25 cellular contexts compared by ENCODE assay signal in genomic region chr9:72599874-72600534, GRCh38.
DNase-seq lines count a peak whose midpoint lies in the region; ATAC-seq, FAIRE-seq and TF ChIP-seq lines count a peak whose summit lies in the region.
"Had no signal": no experiment of that assay in that cellular context is flagged by ENCODE, and none has a peak within 500 bp of the region (broad histone marks: within the 10 kb centered on the region; RNA-seq: fewer than 3 reads in every experiment).

No MANE protein-coding gene starts in this region.

- BruUV-seq in GM12878 (replicated peaks; lab: Mats Ljungman, UMichigan): no TSS peak

- no peaks in the 10 kb centered on the region for H3K27me3 ChIP-seq in GM12878 (replicated peaks in 1 of 2; ENCODE audit: control insufficient read depth in 2 of 2, insufficient read depth in 2 of 2, low read length in 1 of 2)
- H3K27me3 ChIP-seq in lower lobe of right lung (ENCODE audit: low read depth): no peaks in the 10 kb centered on the region
- H3K27me3 ChIP-seq: breast epithelium had no signal

- TF ChIP-seq EP300 in GM12878 (IDR thresholded peaks at IDR 0.05; ENCODE audit: borderline replicate concordance in 1 of 2, control insufficient read depth in 1 of 2, low read depth in 2 of 2, low read length in 2 of 2): no peak

- no peak overlapping the region for H3K9ac ChIP-seq in GM12878 (ENCODE audit: control insufficient read depth, insufficient read depth, low read length)

- no peak for TF ChIP-seq RAD21 in GM12878 (IDR thresholded peaks at IDR 0.05; ENCODE audit: insufficient read depth, low read depth, low read length)

- SMC1A ChIA-PET in GM12878 (lab: Charles Lee; ENCODE audit: uncharacterized antibody, unreplicated experiment): interaction anchor here (0.9 to 1.3 kb wide), 6 partner anchors 9 to 328 kb away, joined by 3 to 8 read pairs (median 4); no protein-coding TSS in a partner anchor

- no peak overlapping the region for H2AFZ ChIP-seq in GM12878 (ENCODE audit: control insufficient read depth, low read depth, low read length)

- no peaks in the 10 kb centered on the region for H4K20me1 ChIP-seq in GM12878 (ENCODE audit: control insufficient read depth, insufficient read depth)

- DNase-seq in DMS 273 (lab: John Stamatoyannopoulos, UW; ENCODE audit: unreplicated experiment) (peak; percentile 18), DMS 273 treated with DMSO at 0.1 percent for 48 hours (lab: John Stamatoyannopoulos, UW) (no peak), HT1080 (ENCODE audit: low read depth) (peak; percentile 42), GM12878 (ENCODE audit: low read depth, low spot score) (no peak), lower lobe of right lung (no peak), D721Med (ENCODE audit: insufficient read length, low spot score) (no peak), NCI-H69 (lab: John Stamatoyannopoulos, UW) (no peak), NOMO-1 treated with DMSO at 0.1 percent for 48 hours (lab: John Stamatoyannopoulos, UW; ENCODE audit: unreplicated experiment) (no peak)
- DNase-seq: activated B cell treated with CpG ODN at 0.5 μM for 24 hours; activated CD4-positive, alpha-beta T cell treated with anti-CD3 and anti-CD28 coated beads, Interleukin-2, amount 50 U/mL, for 1 hour; activated effector memory CD4-positive, alpha-beta T cell treated with Interleukin-2 at 50 U/mL for 16 hours; activated T-cell treated with anti-CD3 and anti-CD28 coated beads, Interleukin-2, amount 50 U/mL, for 1 hour; C1 segment of cervical spinal cord; Caco-2; H7; hippocampal formation; mucosa of descending colon; natural killer cell; NCI-H1694; T-cell had no signal

- in situ Hi-C loops in GM12878 (cut with MboI): no loop called here

- FAIRE-seq in GM12878 (lab: Jason Lieb, UNC) (no peak), D721Med (lab: Jason Lieb, UNC) (no peak)
- FAIRE-seq: endothelial cell of umbilical vein had no signal

- no peaks in the 10 kb centered on the region for H3K36me3 ChIP-seq in GM12878 (ENCODE audit: control insufficient read depth in 2 of 2, insufficient read depth in 2 of 2, low read length in 1 of 2)
- H3K36me3 ChIP-seq in lower lobe of right lung: no peaks in the 10 kb centered on the region
- H3K36me3 ChIP-seq: breast epithelium had no signal

- ATAC-seq in GM12878: peak; percentile 27; the same call in 2 of the 3 replicates
- peak; percentile 67 to 74 for ATAC-seq in lower lobe of right lung
- ATAC-seq: activated naive CD4-positive, alpha-beta T cell treated with anti-CD3 and anti-CD28 coated beads, Interleukin-2, amount 50 U/mL, for 72 hours; mucosa of descending colon; natural killer cell; stimulated activated effector memory CD8-positive, alpha-beta T cell treated with anti-CD3 and anti-CD28 coated beads, Interleukin-12 subunit alpha, Interleukin-12 subunit beta, amount 100 ng/mL, for 72 hours; T-cell had no signal

- H3K27ac ChIP-seq in GM12878 (ENCODE audit: control insufficient read depth, insufficient read depth) (no peak overlapping the region), lower lobe of right lung (no peak overlapping the region)
- H3K27ac ChIP-seq: 22Rv1, breast epithelium had no signal

- no peak overlapping the region for H3K4me2 ChIP-seq in GM12878 (ENCODE audit: control insufficient read depth, insufficient read depth)

- no peaks in the 10 kb centered on the region for H3K4me1 ChIP-seq in GM12878 (ENCODE audit: control insufficient read depth, insufficient read depth, low read length)
- no peaks in the 10 kb centered on the region for H3K4me1 ChIP-seq in lower lobe of right lung
- H3K4me1 ChIP-seq: breast epithelium, Caco-2 had no signal

- H3K4me3 ChIP-seq in GM12878 (no peak overlapping the region), lower lobe of right lung (no peak overlapping the region)
- H3K4me3 ChIP-seq: breast epithelium, mucosa of descending colon had no signal

- TF ChIP-seq POLR2A in GM12878 (IDR thresholded peaks at IDR 0.05; ENCODE audit: low read depth, low read length): no peak

- WGBS in GM12878 (ENCODE audit: insufficient coverage, insufficient replicate concordance, low lambda C conversion rate, missing lambda C conversion rate): 45% methylated on average over 5 of the region's 5 CpGs

- intact Hi-C loops in GM12878 (cut with micrococcal nuclease; ENCODE audit: unreplicated experiment) (loop anchor here (5.0 kb wide), 1 partner anchor 222 kb away; no protein-coding TSS in a partner anchor), lower lobe of right lung (cut with DNase I) (loop anchor here (10.0 kb wide), 1 partner anchor 245 kb away; no protein-coding TSS in a partner anchor)

- POLR2A ChIA-PET in GM12878 (lab: Charles Lee): no interaction called here

- no peaks in the 10 kb centered on the region for H3K9me3 ChIP-seq in GM12878 (replicated peaks; ENCODE audit: control insufficient read depth, insufficient read depth, low read length)
- no peaks in the 10 kb centered on the region for H3K9me3 ChIP-seq in lower lobe of right lung
- H3K9me3 ChIP-seq: breast epithelium, Caco-2, mucosa of descending colon had no signal

- TF ChIP-seq CTCF in GM12878 (IDR thresholded peaks at IDR 0.05 in 2 of 3, conservative IDR thresholded peaks at IDR 0.05 in 1 of 3; ENCODE audit: control insufficient read depth in 2 of 3, extremely low read depth in 1 of 3, insufficient read depth in 1 of 3, low read depth in 3 of 3, low read length in 3 of 3) (peak in 1 of 3 experiments; percentile 19; a peak in 1 of 6 replicates), lower lobe of right lung (IDR thresholded peaks at IDR 0.05) (no peak), D721Med (IDR thresholded peaks at IDR 0.05; ENCODE audit: insufficient read depth, missing control alignments) (no peak)

- H3K79me2 ChIP-seq in GM12878 (ENCODE audit: control insufficient read depth, insufficient read depth, low read length): no peaks in the 10 kb centered on the region

- RAD21 ChIA-PET in GM12878 (lab: Charles Lee; ENCODE audit: unreplicated experiment): interaction anchor here (0.7 to 2.1 kb wide), 2 partner anchors 168 to 321 kb away, joined by 3 to 11 read pairs; no protein-coding TSS in a partner anchor

- CTCF ChIA-PET in GM12878 (lab: Yijun Ruan, JAX): interaction anchor here (0.6 to 4.7 kb wide), 6 partner anchors 10 to 403 kb away, joined by 3 to 30 read pairs (median 4); no protein-coding TSS in a partner anchor

TF ChIP-seq in GM12878, 131 proteins besides CTCF, POLR2A, EP300 and RAD21:
- no peak for TF ChIP-seq WRNIP1 (IDR thresholded peaks at IDR 0.05; ENCODE audit: borderline replicate concordance, low read depth, low read length)
- no peak for TF ChIP-seq NFIC (IDR thresholded peaks at IDR 0.05; ENCODE audit: low read depth, low read length)
- TF ChIP-seq USF1 (IDR thresholded peaks at IDR 0.05; ENCODE audit: borderline replicate concordance, extremely low read length, insufficient read depth, low read depth, low read length): peak; percentile 7
- no peak for TF ChIP-seq RFX5 (IDR thresholded peaks at IDR 0.05; ENCODE audit: low read depth, low read length)
- no peak for TF ChIP-seq NKRF (conservative IDR thresholded peaks at IDR 0.05)
- no peak for TF ChIP-seq SMAD1 (IDR thresholded peaks at IDR 0.05; ENCODE audit: low read depth, partially characterized antibody)
- TF ChIP-seq EGR1 (IDR thresholded peaks at IDR 0.05; ENCODE audit: borderline replicate concordance in 1 of 2, low read depth in 2 of 2, low read length in 2 of 2): no peak
- 0 out of 4 replicates have a peak, but pooled peaks of 1 of the 2 experiments have one; percentile 21 for TF ChIP-seq BHLHE40 (IDR thresholded peaks at IDR 0.05; ENCODE audit: borderline replicate concordance in 1 of 2, low read depth in 2 of 2, low read length in 1 of 2)

Comparison
In these comparisons a context has a peak if more than half of its experiments do, and no peak if none do; other contexts are left out.
1. DNase-seq: peak in DMS 273 (single experiment) and HT1080 (single experiment); none in DMS 273 treated with DMSO at 0.1 percent for 48 hours (single experiment), GM12878 (single experiment), lower lobe of right lung (single experiment), D721Med (single experiment), NCI-H69 (single experiment) and NOMO-1 treated with DMSO at 0.1 percent for 48 hours (single experiment).